27 cellular contexts compared by ENCODE assay signal in genomic region chr1:5843521-5844096, GRCh38.
"Had no signal": no experiment of that assay in that cellular context is flagged by ENCODE, and none has a peak within 500 bp of the region (broad histone marks: within the 10 kb centered on the region; RNA-seq: fewer than 3 reads in every experiment).

No MANE protein-coding gene starts in this region.

- H3K4me3 ChIP-seq: coronary artery, dorsolateral prefrontal cortex, gastrocnemius medialis had no signal

- H3K4me1 ChIP-seq: foreskin keratinocyte, gastrocnemius medialis had no signal

- H3K27ac ChIP-seq: brain microvascular endothelial cell, coronary artery, dorsolateral prefrontal cortex, foreskin keratinocyte, gastrocnemius medialis had no signal

- H3K9me3 ChIP-seq: gastrocnemius medialis had no signal

- H3K36me3 ChIP-seq: brain microvascular endothelial cell, gastrocnemius medialis had no signal

- ATAC-seq: activated T-helper 17 cell treated with anti-CD3 and anti-CD28 coated beads, Interleukin-2, amount 50 U/mL, for 72 hours; esophagus mucosa; foreskin keratinocyte; gastrocnemius medialis; WTC11 had no signal

- H3K27me3 ChIP-seq: brain microvascular endothelial cell, foreskin keratinocyte, gastrocnemius medialis had no signal

- FAIRE-seq: astrocyte, bronchial epithelial cell had no signal

- DNase-seq: activated CD4-positive, alpha-beta memory T cell treated with anti-CD3 and anti-CD28 coated beads, Interleukin-2, amount 10 ng/mL, durations not matched to agents 7 days and 5 days; activated CD4-positive, alpha-beta T cell treated with anti-CD3 and anti-CD28 coated beads for 1 hour; activated CD4-positive, alpha-beta T cell treated with anti-CD3 and anti-CD28 coated beads for 4 hours; activated CD4-positive, alpha-beta T cell treated with anti-CD3 and anti-CD28 coated beads, Interleukin-2, amount 10 ng/mL, durations not matched to agents 7 days and 5 days; activated CD4-positive, alpha-beta T cell treated with anti-CD3 and anti-CD28 coated beads, Interleukin-2, amount 50 U/mL, for 4 hours; activated CD8-positive, alpha-beta memory T cell treated with anti-CD3 and anti-CD28 coated beads, Interleukin-2, amount 50 U/mL, for 48 hours; activated effector memory CD4-positive, alpha-beta T cell treated with Interleukin-2 at 50 U/mL for 16 hours; activated gamma-delta T cell treated with Interleukin-2 at 50 U/mL for 16 hours; activated naive CD4-positive, alpha-beta T cell treated with anti-CD3 and anti-CD28 coated beads, Interleukin-2, amount 50 U/mL, for 16 hours; activated naive CD4-positive, alpha-beta T cell treated with Interleukin-2 at 50 U/mL for 16 hours; activated T-cell treated with anti-CD3 and anti-CD28 coated beads for 4 hours; activated T-cell treated with anti-CD3 and anti-CD28 coated beads, Interleukin-2, amount 50 U/mL, for 24 hours; amniotic stem cell; anterior cingulate cortex; brain microvascular endothelial cell; dorsolateral prefrontal cortex; effector memory CD4-positive, alpha-beta T cell; endodermal cell; foreskin keratinocyte; gastrocnemius medialis; T-helper 2 cell had no signal
